2 cellular contexts compared by ENCODE assay signal in the genomic region with DNA sequence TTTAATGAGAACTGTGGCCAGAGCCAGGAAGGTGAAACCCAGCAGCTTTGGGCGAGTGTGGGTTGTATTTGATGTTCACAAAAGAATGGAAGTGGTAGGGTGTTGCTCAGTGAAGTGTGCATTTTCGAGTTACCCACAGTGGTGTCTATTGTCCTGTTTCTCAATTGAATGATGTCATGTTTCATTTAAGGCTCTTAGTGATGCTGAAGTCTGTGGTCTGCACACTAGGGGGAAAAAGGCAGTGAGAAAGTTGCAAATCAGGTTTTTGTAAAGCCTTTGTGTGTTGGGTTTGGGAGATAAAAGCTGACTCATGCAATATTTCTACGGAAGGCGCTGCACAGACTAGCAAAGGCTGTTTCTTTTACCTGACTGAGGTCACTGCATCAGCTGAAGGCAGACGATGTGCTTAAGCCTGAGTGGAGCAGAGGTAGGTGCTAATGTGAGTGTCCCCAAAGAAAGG.
A peak's percentile ranks its signal among the peaks of the same experiment; 100 is the strongest.
TF ChIP-seq lines count a peak whose summit lies in the region.

No MANE protein-coding gene starts in this region.

TF ChIP-seq in HCT116, 20 proteins besides CTCF, POLR2A, EP300 and RAD21:
- TF ChIP-seq, protein P1, sequence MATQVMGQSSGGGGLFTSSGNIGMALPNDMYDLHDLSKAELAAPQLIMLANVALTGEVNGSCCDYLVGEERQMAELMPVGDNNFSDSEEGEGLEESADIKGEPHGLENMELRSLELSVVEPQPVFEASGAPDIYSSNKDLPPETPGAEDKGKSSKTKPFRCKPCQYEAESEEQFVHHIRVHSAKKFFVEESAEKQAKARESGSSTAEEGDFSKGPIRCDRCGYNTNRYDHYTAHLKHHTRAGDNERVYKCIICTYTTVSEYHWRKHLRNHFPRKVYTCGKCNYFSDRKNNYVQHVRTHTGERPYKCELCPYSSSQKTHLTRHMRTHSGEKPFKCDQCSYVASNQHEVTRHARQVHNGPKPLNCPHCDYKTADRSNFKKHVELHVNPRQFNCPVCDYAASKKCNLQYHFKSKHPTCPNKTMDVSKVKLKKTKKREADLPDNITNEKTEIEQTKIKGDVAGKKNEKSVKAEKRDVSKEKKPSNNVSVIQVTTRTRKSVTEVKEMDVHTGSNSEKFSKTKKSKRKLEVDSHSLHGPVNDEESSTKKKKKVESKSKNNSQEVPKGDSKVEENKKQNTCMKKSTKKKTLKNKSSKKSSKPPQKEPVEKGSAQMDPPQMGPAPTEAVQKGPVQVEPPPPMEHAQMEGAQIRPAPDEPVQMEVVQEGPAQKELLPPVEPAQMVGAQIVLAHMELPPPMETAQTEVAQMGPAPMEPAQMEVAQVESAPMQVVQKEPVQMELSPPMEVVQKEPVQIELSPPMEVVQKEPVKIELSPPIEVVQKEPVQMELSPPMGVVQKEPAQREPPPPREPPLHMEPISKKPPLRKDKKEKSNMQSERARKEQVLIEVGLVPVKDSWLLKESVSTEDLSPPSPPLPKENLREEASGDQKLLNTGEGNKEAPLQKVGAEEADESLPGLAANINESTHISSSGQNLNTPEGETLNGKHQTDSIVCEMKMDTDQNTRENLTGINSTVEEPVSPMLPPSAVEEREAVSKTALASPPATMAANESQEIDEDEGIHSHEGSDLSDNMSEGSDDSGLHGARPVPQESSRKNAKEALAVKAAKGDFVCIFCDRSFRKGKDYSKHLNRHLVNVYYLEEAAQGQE (IDR thresholded peaks at IDR 0.05; ENCODE audit: low read depth) = no peak
- TF ChIP-seq POLR2AphosphoS5 (IDR thresholded peaks at IDR 0.05; ENCODE audit: low read depth, low read length) (peak; percentile 25; the same call in 1 of the 2 replicates), SIN3A (IDR thresholded peaks at IDR 0.05; ENCODE audit: low read depth) (peak; percentile 36; the same call in 1 of the 2 replicates), EGR1 (IDR thresholded peaks at IDR 0.05; ENCODE audit: low read depth) (no peak), ELF1 (IDR thresholded peaks at IDR 0.05; ENCODE audit: borderline replicate concordance, low read depth) (no peak), ZFX (IDR thresholded peaks at IDR 0.05) (no peak), CBX3 (IDR thresholded peaks at IDR 0.05; ENCODE audit: low read depth) (peak; percentile 76), ZNF274 (IDR thresholded peaks at IDR 0.05; ENCODE audit: low read depth, low read length) (no peak), JUND (IDR thresholded peaks at IDR 0.05) (peak; percentile 68), FOSL1 (IDR thresholded peaks at IDR 0.05; ENCODE audit: low read depth) (peak; percentile 51), EZH2phosphoT487 (IDR thresholded peaks at IDR 0.05; ENCODE audit: borderline replicate concordance) (no peak), YY1 (IDR thresholded peaks at IDR 0.05; ENCODE audit: extremely low read depth, insufficient replicate concordance, low read depth, low read length) (peak; percentile 53), SRF (IDR thresholded peaks at IDR 0.05; ENCODE audit: low read depth) (no peak), EZH2 (IDR thresholded peaks at IDR 0.05) (no peak), TCF7L2 (IDR thresholded peaks at IDR 0.05; ENCODE audit: borderline replicate concordance, extremely low read depth, insufficient read depth, insufficient read length) (no peak), CEBPB (IDR thresholded peaks at IDR 0.05; ENCODE audit: low read depth) (peak; percentile 85), SP1 (IDR thresholded peaks at IDR 0.05; ENCODE audit: low read depth) (peak; percentile 77; the same call in 1 of the 2 replicates)
- TF ChIP-seq, protein P2, sequence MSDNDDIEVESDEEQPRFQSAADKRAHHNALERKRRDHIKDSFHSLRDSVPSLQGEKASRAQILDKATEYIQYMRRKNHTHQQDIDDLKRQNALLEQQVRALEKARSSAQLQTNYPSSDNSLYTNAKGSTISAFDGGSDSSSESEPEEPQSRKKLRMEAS (IDR thresholded peaks at IDR 0.05) = peak; percentile 40; the same call in 1 of the 2 replicates
- TF ChIP-seq, protein P3, sequence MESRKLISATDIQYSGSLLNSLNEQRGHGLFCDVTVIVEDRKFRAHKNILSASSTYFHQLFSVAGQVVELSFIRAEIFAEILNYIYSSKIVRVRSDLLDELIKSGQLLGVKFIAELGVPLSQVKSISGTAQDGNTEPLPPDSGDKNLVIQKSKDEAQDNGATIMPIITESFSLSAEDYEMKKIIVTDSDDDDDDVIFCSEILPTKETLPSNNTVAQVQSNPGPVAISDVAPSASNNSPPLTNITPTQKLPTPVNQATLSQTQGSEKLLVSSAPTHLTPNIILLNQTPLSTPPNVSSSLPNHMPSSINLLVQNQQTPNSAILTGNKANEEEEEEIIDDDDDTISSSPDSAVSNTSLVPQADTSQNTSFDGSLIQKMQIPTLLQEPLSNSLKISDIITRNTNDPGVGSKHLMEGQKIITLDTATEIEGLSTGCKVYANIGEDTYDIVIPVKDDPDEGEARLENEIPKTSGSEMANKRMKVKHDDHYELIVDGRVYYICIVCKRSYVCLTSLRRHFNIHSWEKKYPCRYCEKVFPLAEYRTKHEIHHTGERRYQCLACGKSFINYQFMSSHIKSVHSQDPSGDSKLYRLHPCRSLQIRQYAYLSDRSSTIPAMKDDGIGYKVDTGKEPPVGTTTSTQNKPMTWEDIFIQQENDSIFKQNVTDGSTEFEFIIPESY (IDR thresholded peaks at IDR 0.05; ENCODE audit: extremely low read depth, insufficient replicate concordance, low read length) = no peak
- TF ChIP-seq, protein P4, sequence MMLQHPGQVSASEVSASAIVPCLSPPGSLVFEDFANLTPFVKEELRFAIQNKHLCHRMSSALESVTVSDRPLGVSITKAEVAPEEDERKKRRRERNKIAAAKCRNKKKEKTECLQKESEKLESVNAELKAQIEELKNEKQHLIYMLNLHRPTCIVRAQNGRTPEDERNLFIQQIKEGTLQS (IDR thresholded peaks at IDR 0.05) = no peak

TF ChIP-seq in GM12878, 131 proteins besides CTCF, POLR2A, EP300 and RAD21 (continues in another document):
- TF ChIP-seq MYB (IDR thresholded peaks at IDR 0.05; ENCODE audit: borderline replicate concordance, low read depth, low read length) (no peak), CHD4 (IDR thresholded peaks at IDR 0.05) (no peak), GABPA (IDR thresholded peaks at IDR 0.05; ENCODE audit: low read depth) (0 out of 2 replicates have a peak, but pooled peaks have one; percentile 48), RBBP5 (conservative IDR thresholded peaks at IDR 0.05) (no peak), IKZF2 (IDR thresholded peaks at IDR 0.05) (peak; percentile 95 to 98), TBL1XR1 (IDR thresholded peaks at IDR 0.05; ENCODE audit: low read depth, low read length) (peak; percentile 80), IKZF1 (conservative IDR thresholded peaks at IDR 0.05) (peak; percentile 94), ZSCAN29 (IDR thresholded peaks at IDR 0.05) (no peak), SREBF2 (IDR thresholded peaks at IDR 0.05; ENCODE audit: low read length) (no peak), STAT1 (conservative IDR thresholded peaks at IDR 0.05) (no peak), NFIC (IDR thresholded peaks at IDR 0.05; ENCODE audit: low read depth, low read length) (peak; percentile 95), CBX3 (IDR thresholded peaks at IDR 0.05; ENCODE audit: borderline replicate concordance, low read depth) (no peak), DPF2 (IDR thresholded peaks at IDR 0.05) (peak; percentile 90), SMAD5 (IDR thresholded peaks at IDR 0.05; ENCODE audit: low read depth) (no peak), PAX8 (IDR thresholded peaks at IDR 0.05) (no peak), ZNF384 (IDR thresholded peaks at IDR 0.05; ENCODE audit: borderline replicate concordance, low read depth, low read length) (no peak), ZZZ3 (IDR thresholded peaks at IDR 0.05; ENCODE audit: control insufficient read depth, insufficient read length, low read depth) (no peak)
- TF ChIP-seq, protein P5, sequence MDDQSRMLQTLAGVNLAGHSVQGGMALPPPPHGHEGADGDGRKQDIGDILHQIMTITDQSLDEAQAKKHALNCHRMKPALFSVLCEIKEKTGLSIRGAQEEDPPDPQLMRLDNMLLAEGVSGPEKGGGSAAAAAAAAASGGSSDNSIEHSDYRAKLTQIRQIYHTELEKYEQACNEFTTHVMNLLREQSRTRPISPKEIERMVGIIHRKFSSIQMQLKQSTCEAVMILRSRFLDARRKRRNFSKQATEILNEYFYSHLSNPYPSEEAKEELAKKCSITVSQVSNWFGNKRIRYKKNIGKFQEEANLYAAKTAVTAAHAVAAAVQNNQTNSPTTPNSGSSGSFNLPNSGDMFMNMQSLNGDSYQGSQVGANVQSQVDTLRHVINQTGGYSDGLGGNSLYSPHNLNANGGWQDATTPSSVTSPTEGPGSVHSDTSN (IDR thresholded peaks at IDR 0.05; ENCODE audit: insufficient replicate concordance, low read depth, low read length) = no peak
- TF ChIP-seq, protein P6, sequence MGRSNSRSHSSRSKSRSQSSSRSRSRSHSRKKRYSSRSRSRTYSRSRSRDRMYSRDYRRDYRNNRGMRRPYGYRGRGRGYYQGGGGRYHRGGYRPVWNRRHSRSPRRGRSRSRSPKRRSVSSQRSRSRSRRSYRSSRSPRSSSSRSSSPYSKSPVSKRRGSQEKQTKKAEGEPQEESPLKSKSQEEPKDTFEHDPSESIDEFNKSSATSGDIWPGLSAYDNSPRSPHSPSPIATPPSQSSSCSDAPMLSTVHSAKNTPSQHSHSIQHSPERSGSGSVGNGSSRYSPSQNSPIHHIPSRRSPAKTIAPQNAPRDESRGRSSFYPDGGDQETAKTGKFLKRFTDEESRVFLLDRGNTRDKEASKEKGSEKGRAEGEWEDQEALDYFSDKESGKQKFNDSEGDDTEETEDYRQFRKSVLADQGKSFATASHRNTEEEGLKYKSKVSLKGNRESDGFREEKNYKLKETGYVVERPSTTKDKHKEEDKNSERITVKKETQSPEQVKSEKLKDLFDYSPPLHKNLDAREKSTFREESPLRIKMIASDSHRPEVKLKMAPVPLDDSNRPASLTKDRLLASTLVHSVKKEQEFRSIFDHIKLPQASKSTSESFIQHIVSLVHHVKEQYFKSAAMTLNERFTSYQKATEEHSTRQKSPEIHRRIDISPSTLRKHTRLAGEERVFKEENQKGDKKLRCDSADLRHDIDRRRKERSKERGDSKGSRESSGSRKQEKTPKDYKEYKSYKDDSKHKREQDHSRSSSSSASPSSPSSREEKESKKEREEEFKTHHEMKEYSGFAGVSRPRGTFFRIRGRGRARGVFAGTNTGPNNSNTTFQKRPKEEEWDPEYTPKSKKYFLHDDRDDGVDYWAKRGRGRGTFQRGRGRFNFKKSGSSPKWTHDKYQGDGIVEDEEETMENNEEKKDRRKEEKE (IDR thresholded peaks at IDR 0.05) = no peak
- TF ChIP-seq, protein P3 (IDR thresholded peaks at IDR 0.05) = no peak
- TF ChIP-seq, protein P4 (IDR thresholded peaks at IDR 0.05; ENCODE audit: borderline replicate concordance, extremely low read depth, low read depth, low read length) = no peak
- TF ChIP-seq, protein P7, sequence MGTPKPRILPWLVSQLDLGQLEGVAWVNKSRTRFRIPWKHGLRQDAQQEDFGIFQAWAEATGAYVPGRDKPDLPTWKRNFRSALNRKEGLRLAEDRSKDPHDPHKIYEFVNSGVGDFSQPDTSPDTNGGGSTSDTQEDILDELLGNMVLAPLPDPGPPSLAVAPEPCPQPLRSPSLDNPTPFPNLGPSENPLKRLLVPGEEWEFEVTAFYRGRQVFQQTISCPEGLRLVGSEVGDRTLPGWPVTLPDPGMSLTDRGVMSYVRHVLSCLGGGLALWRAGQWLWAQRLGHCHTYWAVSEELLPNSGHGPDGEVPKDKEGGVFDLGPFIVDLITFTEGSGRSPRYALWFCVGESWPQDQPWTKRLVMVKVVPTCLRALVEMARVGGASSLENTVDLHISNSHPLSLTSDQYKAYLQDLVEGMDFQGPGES (IDR thresholded peaks at IDR 0.05) = no peak
- TF ChIP-seq, protein P8, sequence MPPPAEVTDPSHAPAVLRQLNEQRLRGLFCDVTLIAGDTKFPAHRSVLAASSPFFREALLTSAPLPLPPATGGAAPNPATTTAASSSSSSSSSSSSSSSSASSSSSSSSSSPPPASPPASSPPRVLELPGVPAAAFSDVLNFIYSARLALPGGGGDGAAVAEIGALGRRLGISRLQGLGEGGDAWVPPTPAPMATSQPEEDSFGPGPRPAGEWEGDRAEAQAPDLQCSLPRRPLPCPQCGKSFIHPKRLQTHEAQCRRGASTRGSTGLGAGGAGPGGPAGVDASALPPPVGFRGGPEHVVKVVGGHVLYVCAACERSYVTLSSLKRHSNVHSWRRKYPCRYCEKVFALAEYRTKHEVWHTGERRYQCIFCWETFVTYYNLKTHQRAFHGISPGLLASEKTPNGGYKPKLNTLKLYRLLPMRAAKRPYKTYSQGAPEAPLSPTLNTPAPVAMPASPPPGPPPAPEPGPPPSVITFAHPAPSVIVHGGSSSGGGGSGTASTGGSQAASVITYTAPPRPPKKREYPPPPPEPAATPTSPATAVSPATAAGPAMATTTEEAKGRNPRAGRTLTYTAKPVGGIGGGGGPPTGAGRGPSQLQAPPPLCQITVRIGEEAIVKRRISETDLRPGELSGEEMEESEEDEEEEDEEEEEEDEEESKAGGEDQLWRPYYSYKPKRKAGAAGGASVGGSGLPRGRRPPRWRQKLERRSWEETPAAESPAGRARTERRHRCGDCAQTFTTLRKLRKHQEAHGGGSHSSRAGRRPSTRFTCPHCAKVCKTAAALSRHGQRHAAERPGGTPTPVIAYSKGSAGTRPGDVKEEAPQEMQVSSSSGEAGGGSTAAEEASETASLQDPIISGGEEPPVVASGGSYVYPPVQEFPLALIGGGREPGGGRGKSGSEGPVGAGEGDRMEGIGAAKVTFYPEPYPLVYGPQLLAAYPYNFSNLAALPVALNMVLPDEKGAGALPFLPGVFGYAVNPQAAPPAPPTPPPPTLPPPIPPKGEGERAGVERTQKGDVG (CRISPR knock-in tag; IDR thresholded peaks at IDR 0.05) = no peak
